Comparison of ENCODE assay signal across 9 cellular contexts in the genomic region with DNA sequence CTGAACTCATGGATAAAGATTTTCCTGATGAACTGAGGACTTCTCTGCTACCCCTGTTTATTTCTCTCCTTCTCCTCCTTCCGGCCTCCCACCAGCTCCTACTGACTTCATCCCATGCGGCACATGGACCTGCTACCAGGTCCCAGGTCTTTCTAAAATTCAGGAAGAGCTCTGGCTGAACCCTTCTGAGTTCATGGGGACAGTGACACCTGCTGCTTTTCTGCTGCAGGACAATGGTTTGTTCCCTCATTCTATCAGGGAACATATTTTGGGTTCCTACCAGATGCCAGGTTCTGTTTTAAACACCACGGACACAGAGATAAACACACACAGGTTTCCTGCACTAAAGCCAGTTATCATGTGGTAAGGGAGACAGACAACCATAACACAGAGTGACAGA.
DNase-seq lines count a peak whose midpoint lies in the region; ATAC-seq, FAIRE-seq and TF ChIP-seq lines count a peak whose summit lies in the region.
"Had no signal": no experiment of that assay in that cellular context is flagged by ENCODE, and none has a peak within 500 bp of the region (broad histone marks: within the 10 kb centered on the region; RNA-seq: fewer than 3 reads in every experiment).

No MANE protein-coding gene starts in this region.

- no peaks in the 10 kb centered on the region for H3K36me3 ChIP-seq in mammary epithelial cell (ENCODE audit: insufficient read depth, low read length)
- H3K36me3 ChIP-seq in mesenchymal stem cell (ENCODE audit: control insufficient read depth in 1 of 2, insufficient read depth in 2 of 2, low read depth in 1 of 2, low read length in 2 of 2) = no peaks in the 10 kb centered on the region

- ATAC-seq in activated CD4-positive, CD25-positive, alpha-beta regulatory T cell treated with anti-CD3 and anti-CD28 coated beads, Interleukin-2, amount 50 U/mL, for 24 hours = no peak

- dilution Hi-C loops in mammary epithelial cell (cut with HindIII; ENCODE audit: low sequenced_read_pairs) = no loop called here

- in situ Hi-C loops in mammary epithelial cell (cut with MboI; ENCODE audit: low sequenced_read_pairs in 2 of 2) = no loop called here

- TF ChIP-seq CTCF in AG10803 (conservative IDR thresholded peaks at IDR 0.05; ENCODE audit: low read length) (peak; percentile 38), mammary epithelial cell (conservative IDR thresholded peaks at IDR 0.05 in 1 of 2, IDR thresholded peaks at IDR 0.05 in 1 of 2; ENCODE audit: extremely low read depth in 1 of 2, insufficient read depth in 1 of 2, low read depth in 1 of 2, low read length in 2 of 2) (peak; percentile 11 to 55)

- H3K23ac ChIP-seq in mesenchymal stem cell (ENCODE audit: low read length in 2 of 2) = no peak overlapping the region

- no peak overlapping the region for H2AFZ ChIP-seq in mammary epithelial cell (ENCODE audit: low read depth, low read length)
- no peak overlapping the region for H2AFZ ChIP-seq in mesenchymal stem cell (ENCODE audit: low read depth, low read length)

- H2AK5ac ChIP-seq in mesenchymal stem cell (ENCODE audit: low read length, severe bottlenecking) = no peak overlapping the region

- H3K18ac ChIP-seq in mesenchymal stem cell (ENCODE audit: low read depth in 1 of 2, low read length in 2 of 2) = no peak overlapping the region

- no peak overlapping the region for H3K4ac ChIP-seq in mesenchymal stem cell (ENCODE audit: low read depth in 1 of 2, low read length in 2 of 2)

- H3K9me3 ChIP-seq in mammary epithelial cell (replicated peaks; ENCODE audit: insufficient read depth, low read length) (no peaks in the 10 kb centered on the region), mesenchymal stem cell (ENCODE audit: control insufficient read depth, low read length) (no peaks in the 10 kb centered on the region)

- H4K20me1 ChIP-seq in mammary epithelial cell (ENCODE audit: insufficient read depth, low read length) = no peaks in the 10 kb centered on the region

- H4K91ac ChIP-seq in mesenchymal stem cell (ENCODE audit: low read length) = no peak overlapping the region

- H2BK5ac ChIP-seq in mesenchymal stem cell (ENCODE audit: low read depth, low read length, poor library complexity, severe bottlenecking) = no peak overlapping the region

- WGBS in mammary epithelial cell (ENCODE audit: low coverage, missing lambda C conversion rate) = 73% methylated on average over 3 of the region's 3 CpGs
- 91% methylated on average over 3 of the region's 3 CpGs for WGBS in mesenchymal stem cell

- no TSS peak for BruUV-seq in mammary epithelial cell (replicated peaks; lab: Mats Ljungman, UMichigan)

- H3K9ac ChIP-seq in mammary epithelial cell (ENCODE audit: insufficient read depth, low read length) (no peak overlapping the region), mesenchymal stem cell (ENCODE audit: low read length) (no peak overlapping the region)

- H3K14ac ChIP-seq in mesenchymal stem cell (ENCODE audit: low read length in 2 of 2) = no peak overlapping the region

- no peaks in the 10 kb centered on the region for H3K79me2 ChIP-seq in mammary epithelial cell (ENCODE audit: insufficient read depth, low read length)

- H3K4me2 ChIP-seq in mammary epithelial cell (ENCODE audit: insufficient read depth, low read depth, low read length) (no peak overlapping the region), mesenchymal stem cell (ENCODE audit: low read length, poor library complexity, severe bottlenecking) (no peak overlapping the region)

- H3K27ac ChIP-seq in mammary epithelial cell (ENCODE audit: insufficient read depth, low read depth, low read length) (no peak overlapping the region), mesenchymal stem cell (ENCODE audit: low read length, poor library complexity, severe bottlenecking) (no peak overlapping the region)

- H3K4me3 ChIP-seq in AG10803 (ENCODE audit: low read length) (no peak overlapping the region), mammary epithelial cell (replicated peaks in 1 of 3; ENCODE audit: insufficient read depth in 1 of 3, low read depth in 2 of 3, low read length in 3 of 3) (no peak overlapping the region), mesenchymal stem cell (ENCODE audit: insufficient read depth in 1 of 2, low read depth in 1 of 2, low read length in 2 of 2) (no peak overlapping the region)

- H3K79me1 ChIP-seq in mesenchymal stem cell (replicated peaks; ENCODE audit: low read length, poor library complexity, severe bottlenecking) = no peaks in the 10 kb centered on the region

- no peak overlapping the region for H2BK15ac ChIP-seq in mesenchymal stem cell (ENCODE audit: low read depth, poor library complexity, severe bottlenecking)

- FAIRE-seq in GM12891 (lab: Jason Lieb, UNC) = no peak

- CTCF ChIA-PET in mammary epithelial cell (lab: Charles Lee; ENCODE audit: low non-redundant PET) = no interaction called here

- H4K8ac ChIP-seq in mesenchymal stem cell (ENCODE audit: low read length) = no peak overlapping the region

- no peaks in the 10 kb centered on the region for H3K4me1 ChIP-seq in mammary epithelial cell (ENCODE audit: insufficient read depth, low read length)
- H3K4me1 ChIP-seq in mesenchymal stem cell (ENCODE audit: control insufficient read depth, insufficient read depth, low read depth, low read length) = no peaks in the 10 kb centered on the region

- peak overlapping the region in 1 of 2 experiments; percentile 69 for H2BK12ac ChIP-seq in mesenchymal stem cell (ENCODE audit: low read length in 2 of 2)

- no peak overlapping the region for H2BK120ac ChIP-seq in mesenchymal stem cell (ENCODE audit: low read depth, low read length)

- no peak for TF ChIP-seq POLR2A in GM12891 (IDR thresholded peaks at IDR 0.05; ENCODE audit: low read depth, low read length)

- DNase-seq in AG10803 (ENCODE audit: low read depth) = no peak
- DNase-seq in Kasumi-1 (lab: John Stamatoyannopoulos, UW) = peak; percentile 49 to 58
- no peak for DNase-seq in mammary epithelial cell
- DNase-seq in mesenchymal stem cell = peak; percentile 32
- no peak for DNase-seq in cerebellar nuclear complex (lab: John Stamatoyannopoulos, UW)
- no peak for DNase-seq in GM12891 (ENCODE audit: insufficient read length, low spot score)
- no peak for DNase-seq in T-helper 9 cell
- DNase-seq: activated effector memory CD4-positive, alpha-beta T cell treated with anti-CD3 and anti-CD28 coated beads, Interleukin-2, amount 50 U/mL, for 16 hours had no signal

- intact Hi-C loops in mammary epithelial cell (cut with micrococcal nuclease) = loop anchor here (1.0 to 5.0 kb wide), 3 partner anchors 70 to 464 kb away; no protein-coding TSS in a partner anchor

- H3K27me3 ChIP-seq in mammary epithelial cell (ENCODE audit: insufficient read depth, low read length) (no peaks in the 10 kb centered on the region), mesenchymal stem cell (ENCODE audit: control insufficient read depth in 1 of 2, insufficient read depth in 1 of 2, low read length in 2 of 2) (peaks cover 33 to 42% of the 10 kb centered on the region in 2 experiments)

TF ChIP-seq in GM12891, 5 proteins besides CTCF, POLR2A, EP300 and RAD21:
- no peak for TF ChIP-seq PAX5 (IDR thresholded peaks at IDR 0.05; ENCODE audit: insufficient read depth, low read length, severe bottlenecking)
- TF ChIP-seq TAF1 (IDR thresholded peaks at IDR 0.05; ENCODE audit: low read depth, low read length) = no peak
- TF ChIP-seq POU2F2 (IDR thresholded peaks at IDR 0.05; ENCODE audit: low read depth, low read length) = no peak
- no peak for TF ChIP-seq SPI1 (IDR thresholded peaks at IDR 0.05; ENCODE audit: low read depth, low read length)
- TF ChIP-seq POLR2AphosphoS5 (IDR thresholded peaks at IDR 0.05; ENCODE audit: low read depth, low read length) = no peak

Comparison
In these comparisons a context has a peak if more than half of its experiments do, and no peak if none do; other contexts are left out.
1. DNase-seq: peak in Kasumi-1 (2 of 2) and mesenchymal stem cell (single experiment); none in AG10803 (single experiment), mammary epithelial cell (single experiment), cerebellar nuclear complex (0 of 2), GM12891 (single experiment) and T-helper 9 cell (single experiment).